ENCODE assay signal across 27 cellular contexts in genomic region chr1:205980182-205980830, GRCh38. TPM values are rescaled to one million over a fixed set of nuclear protein-coding genes. Genes with fewer than 3 reads are reported as not detected.
DNase-seq lines count a peak whose midpoint lies in the region; ATAC-seq, FAIRE-seq and TF ChIP-seq lines count a peak whose summit lies in the region.
"Had no signal": no experiment of that assay in that cellular context is flagged by ENCODE, and none has a peak within 500 bp of the region (broad histone marks: within the 10 kb centered on the region; RNA-seq: fewer than 3 reads in every experiment).

No MANE protein-coding gene starts in this region.

- H3K27me3 Mint-ChIP-seq in CD14-positive monocyte (ENCODE audit: low read depth in 3 of 3) (peaks cover 0 to 2% (median under 1%) of the 10 kb centered on the region in 3 donors), glutamatergic neuron (ENCODE audit: unreplicated experiment) (peaks cover 7% of the 10 kb centered on the region)
- H3K27me3 Mint-ChIP-seq in activated CD8-positive, alpha-beta memory T cell treated with anti-CD3 and anti-CD28 coated beads, Interleukin-2, amount 10 ng/mL, durations not matched to agents 7 days and 5 days: no peaks in the 10 kb centered on the region
- H3K27me3 Mint-ChIP-seq: IgD-negative memory B cell had no signal

- H3K9me3 Mint-ChIP-seq in CD14-positive monocyte (peaks cover 0 to 3% (median 2%) of the 10 kb centered on the region in 7 donors), glutamatergic neuron (ENCODE audit: unreplicated experiment) (no peaks in the 10 kb centered on the region)
- H3K9me3 Mint-ChIP-seq in activated CD8-positive, alpha-beta memory T cell treated with anti-CD3 and anti-CD28 coated beads, Interleukin-2, amount 10 ng/mL, durations not matched to agents 7 days and 5 days (ENCODE audit: low read depth): no peaks in the 10 kb centered on the region

- H3K4me3 Mint-ChIP-seq in CD14-positive monocyte (no peak overlapping the region), glutamatergic neuron (ENCODE audit: unreplicated experiment) (no peak overlapping the region)
- no peak overlapping the region for H3K4me3 Mint-ChIP-seq in activated CD8-positive, alpha-beta memory T cell treated with anti-CD3 and anti-CD28 coated beads, Interleukin-2, amount 10 ng/mL, durations not matched to agents 7 days and 5 days
- H3K4me3 Mint-ChIP-seq: activated CD8-positive, alpha-beta T cell treated with anti-CD3 and anti-CD28 coated beads, Interleukin-2, amount 10 ng/mL, durations not matched to agents 7 days and 5 days; activated naive CD8-positive, alpha-beta T cell; CD4-positive, alpha-beta memory T cell; endodermal cell; IgD-negative memory B cell had no signal

- peak; percentile 43 for DNase-seq in DMS153 (lab: John Stamatoyannopoulos, UW)
- DNase-seq in DMS153 treated with DMSO at 0.1 percent for 48 hours (lab: John Stamatoyannopoulos, UW; ENCODE audit: unreplicated experiment): no peak
- peak; percentile 38 for DNase-seq in CD14-positive monocyte (ENCODE audit: low spot score)
- peak; percentile 16 for DNase-seq in RCC 7860 (ENCODE audit: low spot score)
- DNase-seq in glutamatergic neuron: peak; percentile 11
- DNase-seq in NCI-H1105 treated with DMSO at 0.1 percent for 48 hours (lab: John Stamatoyannopoulos, UW): no peak
- DNase-seq in RKO (ENCODE audit: low spot score): no peak
- DNase-seq in activated CD8-positive, alpha-beta memory T cell treated with anti-CD3 and anti-CD28 coated beads, Interleukin-2, amount 10 ng/mL, durations not matched to agents 7 days and 5 days: no peak
- DNase-seq: activated CD8-positive, alpha-beta T cell treated with anti-CD3 and anti-CD28 coated beads, Interleukin-2, amount 10 ng/mL, durations not matched to agents 7 days and 5 days; activated effector memory CD4-positive, alpha-beta T cell treated with Interleukin-2 at 50 U/mL for 16 hours; activated T-cell treated with anti-CD3 and anti-CD28 coated beads for 4 hours; CD4-positive, alpha-beta memory T cell; central memory CD4-positive, alpha-beta T cell; endodermal cell; foreskin keratinocyte; NCI-H2029; NCI-H510A treated with DMSO at 0.1 percent for 48 hours; NK-92 treated with Interleukin-12 subunit alpha and Interleukin-12 subunit beta, amount 100 ng/mL, for 24 hours; stimulated activated CD4-positive, alpha-beta T cell treated with anti-CD3 and anti-CD28 coated beads, Interleukin-2, amount 100 ng/mL, for 48 hours; upper lobe of left lung had no signal

- CTCF ChIA-PET in activated CD8-positive, alpha-beta memory T cell treated with anti-CD3 and anti-CD28 coated beads, Interleukin-2, amount 10 ng/mL, durations not matched to agents 7 days and 5 days (lab: Charles Lee): interaction anchor here (0.8 to 5.8 kb wide), 5 partner anchors 11 to 322 kb away, joined by 3 to 129 read pairs (median 4); no protein-coding TSS in a partner anchor

- intact Hi-C loops in CD14-positive monocyte (cut with micrococcal nuclease): loop anchor here in 1 of 2 donors (10.0 kb wide), 1 partner anchor 54 kb away; no protein-coding TSS in a partner anchor

- FAIRE-seq in RCC 7860 (lab: Jason Lieb, UNC): no peak
- FAIRE-seq: TTC549 had no signal

- no peak for TF ChIP-seq CTCF in CD14-positive monocyte (IDR thresholded peaks at IDR 0.05)
- TF ChIP-seq CTCF in glutamatergic neuron (IDR thresholded peaks at IDR 0.05; ENCODE audit: partially characterized antibody, unreplicated experiment): no peak

- H3K27ac Mint-ChIP-seq in CD14-positive monocyte: peak overlapping the region in 1 of 7 donors; percentile 1
- no peak overlapping the region for H3K27ac Mint-ChIP-seq in glutamatergic neuron (ENCODE audit: unreplicated experiment)
- H3K27ac Mint-ChIP-seq in activated CD8-positive, alpha-beta memory T cell treated with anti-CD3 and anti-CD28 coated beads, Interleukin-2, amount 10 ng/mL, durations not matched to agents 7 days and 5 days: no peak overlapping the region
- H3K27ac Mint-ChIP-seq: activated CD8-positive, alpha-beta T cell treated with anti-CD3 and anti-CD28 coated beads, Interleukin-2, amount 10 ng/mL, durations not matched to agents 7 days and 5 days; activated naive CD8-positive, alpha-beta T cell; endodermal cell; IgD-negative memory B cell had no signal

- H3K4me1 Mint-ChIP-seq in CD14-positive monocyte (peaks cover 15% of the 10 kb centered on the region), glutamatergic neuron (ENCODE audit: low read depth, unreplicated experiment) (peaks cover 14% of the 10 kb centered on the region)
- H3K4me1 Mint-ChIP-seq in activated CD8-positive, alpha-beta memory T cell treated with anti-CD3 and anti-CD28 coated beads, Interleukin-2, amount 10 ng/mL, durations not matched to agents 7 days and 5 days: no peaks in the 10 kb centered on the region
- H3K4me1 Mint-ChIP-seq: CD4-positive, alpha-beta memory T cell had no signal

- H3K36me3 Mint-ChIP-seq in CD14-positive monocyte (peaks cover 0 to 4% of the 10 kb centered on the region in 2 donors), glutamatergic neuron (ENCODE audit: unreplicated experiment) (peaks cover 7% of the 10 kb centered on the region)
- no peaks in the 10 kb centered on the region for H3K36me3 Mint-ChIP-seq in activated CD8-positive, alpha-beta memory T cell treated with anti-CD3 and anti-CD28 coated beads, Interleukin-2, amount 10 ng/mL, durations not matched to agents 7 days and 5 days
- H3K36me3 Mint-ChIP-seq: activated naive CD8-positive, alpha-beta T cell; CD4-positive, alpha-beta memory T cell; IgD-negative memory B cell had no signal

- no peak for ATAC-seq in activated CD8-positive, alpha-beta memory T cell treated with anti-CD3 and anti-CD28 coated beads, Interleukin-2, amount 10 ng/mL, durations not matched to agents 7 days and 5 days
- ATAC-seq: activated CD8-positive, alpha-beta T cell treated with anti-CD3 and anti-CD28 coated beads, Interleukin-2, amount 10 ng/mL, durations not matched to agents 7 days and 5 days; foreskin keratinocyte had no signal

RNA-seq across cellular contexts. Expression of gene RAB7B, which starts 22.9 kb away (rescaled TPM):
- under 1 TPM; 0.41 to 0.52 TPM for polyA plus RNA-seq in CD14-positive monocyte
- total RNA-seq in glutamatergic neuron (ENCODE audit: unreplicated experiment): not detected
- total RNA-seq in activated CD8-positive, alpha-beta memory T cell treated with anti-CD3 and anti-CD28 coated beads, Interleukin-2, amount 10 ng/mL, durations not matched to agents 7 days and 5 days: not detected
- total RNA-seq: activated CD8-positive, alpha-beta T cell treated with anti-CD3 and anti-CD28 coated beads, Interleukin-2, amount 10 ng/mL, durations not matched to agents 7 days and 5 days; endodermal cell; T-helper 1 cell treated with Interleukin-12 subunit alpha and Interleukin-12 subunit beta and Interleukin-4 antibody, amounts not matched to agents 30 ng/mL and 1 ng/mL, for 36 hours had no signal
- polyA plus RNA-seq: CD4-positive, alpha-beta memory T cell; IgD-negative memory B cell had no signal

RNA-seq across cellular contexts. Expression of gene SLC26A9, which starts 37.0 kb away (rescaled TPM):
- polyA plus RNA-seq in CD14-positive monocyte: not detected
- not detected for total RNA-seq in glutamatergic neuron (ENCODE audit: unreplicated experiment)
- total RNA-seq in activated CD8-positive, alpha-beta memory T cell treated with anti-CD3 and anti-CD28 coated beads, Interleukin-2, amount 10 ng/mL, durations not matched to agents 7 days and 5 days: not detected
- total RNA-seq: activated CD8-positive, alpha-beta T cell treated with anti-CD3 and anti-CD28 coated beads, Interleukin-2, amount 10 ng/mL, durations not matched to agents 7 days and 5 days; CD4-positive, alpha-beta memory T cell; foreskin keratinocyte; G401; H4; SJSA1; T-helper 1 cell treated with Interleukin-12 subunit alpha and Interleukin-12 subunit beta and Interleukin-4 antibody, amounts not matched to agents 30 ng/mL and 1 ng/mL, for 36 hours had no signal
- polyA plus RNA-seq: CD4-positive, alpha-beta memory T cell; foreskin keratinocyte; IgD-negative memory B cell had no signal

RNA-seq across cellular contexts. Expression of gene CTSE, which starts 43.4 kb away (rescaled TPM):
- not detected for polyA plus RNA-seq in CD14-positive monocyte
- not detected for total RNA-seq in glutamatergic neuron (ENCODE audit: unreplicated experiment)
- not detected for total RNA-seq in activated CD8-positive, alpha-beta memory T cell treated with anti-CD3 and anti-CD28 coated beads, Interleukin-2, amount 10 ng/mL, durations not matched to agents 7 days and 5 days
- total RNA-seq: activated CD8-positive, alpha-beta T cell treated with anti-CD3 and anti-CD28 coated beads, Interleukin-2, amount 10 ng/mL, durations not matched to agents 7 days and 5 days; CD4-positive, alpha-beta memory T cell; G401; H4; SJSA1; T-helper 1 cell treated with Interleukin-12 subunit alpha and Interleukin-12 subunit beta and Interleukin-4 antibody, amounts not matched to agents 30 ng/mL and 1 ng/mL, for 36 hours had no signal
- polyA plus RNA-seq: CD4-positive, alpha-beta memory T cell; IgD-negative memory B cell had no signal

Comparison
In these comparisons a context has a peak if more than half of its experiments do, and no peak if none do; other contexts are left out.
1. DNase-seq: peak in DMS153 (single experiment), CD14-positive monocyte (single experiment), RCC 7860 (single experiment) and glutamatergic neuron (single experiment); none in DMS153 treated with DMSO at 0.1 percent for 48 hours (single experiment), NCI-H1105 treated with DMSO at 0.1 percent for 48 hours (single experiment), RKO (single experiment) and activated CD8-positive, alpha-beta memory T cell treated with anti-CD3 and anti-CD28 coated beads, Interleukin-2, amount 10 ng/mL, durations not matched to agents 7 days and 5 days (single experiment).